ENCODE assay signal across 8 cellular contexts in genomic region chr3:53891500-53892334, GRCh38. TPM values are rescaled to one million over a fixed set of nuclear protein-coding genes. Genes with fewer than 3 reads are reported as not detected.
A peak's percentile ranks its signal among the peaks of the same experiment; 100 is the strongest.
DNase-seq lines count a peak whose midpoint lies in the region; ATAC-seq and TF ChIP-seq lines count a peak whose summit lies in the region.

Gene SELENOK (minus strand): TSS chr3:53891859.

- peak within 1 kb of the TSS; percentile 95 for H3K27ac Mint-ChIP-seq in activated naive CD8-positive, alpha-beta T cell treated with anti-CD3 and anti-CD28 coated beads, Interleukin-2, amount 50 U/mL, for 24 hours

- H3K9me3 Mint-ChIP-seq in activated naive CD8-positive, alpha-beta T cell treated with anti-CD3 and anti-CD28 coated beads, Interleukin-2, amount 50 U/mL, for 24 hours: peaks cover 10% of the 10 kb centered on the region

- H3K9me3 ChIP-seq in ovary: no peaks in the 10 kb centered on the region
- H3K9me3 ChIP-seq in thyroid gland: no peaks in the 10 kb centered on the region

- peak within 1 kb of the TSS; percentile 91 for H3K4me3 Mint-ChIP-seq in activated naive CD8-positive, alpha-beta T cell treated with anti-CD3 and anti-CD28 coated beads, Interleukin-2, amount 50 U/mL, for 24 hours

- peaks cover 3% of the 10 kb centered on the region for H3K27me3 ChIP-seq in ovary
- H3K27me3 ChIP-seq in thyroid gland: no peaks in the 10 kb centered on the region

- peak within 1 kb of the TSS; percentile 81 for H3K4me3 ChIP-seq in GM12865 (ENCODE audit: low read depth, low read length)
- H3K4me3 ChIP-seq in ovary: peak within 1 kb of the TSS; percentile 99
- H3K4me3 ChIP-seq in thyroid gland (replicated peaks in 1 of 3): peak within 1 kb of the TSS; percentile 38 to 85 (median 85)

- H3K36me3 ChIP-seq in ovary: no peaks in the 10 kb centered on the region
- H3K36me3 ChIP-seq in thyroid gland: peaks cover 0 to 2% of the 10 kb centered on the region in 2 donors

- H3K4me1 Mint-ChIP-seq in activated naive CD8-positive, alpha-beta T cell treated with anti-CD3 and anti-CD28 coated beads, Interleukin-2, amount 50 U/mL, for 24 hours: peaks cover 52% of the 10 kb centered on the region

- intact Hi-C loops in Right ventricle myocardium inferior (cut with DNase I): loop anchor here (1.0 kb wide), 1 partner anchor 9 kb away; the partner anchor contains the start of gene ACTR8
- intact Hi-C loops in ovary (cut with DNase I): no loop called here
- intact Hi-C loops in thyroid gland (cut with DNase I): no loop called here

- TF ChIP-seq EP300 in ovary (IDR thresholded peaks at IDR 0.05): no peak

- WGBS in ovary, 3 donors: 0% methylated on average over 59 to 73 of the region's 73 CpGs
- WGBS in thyroid gland, 2 donors: 1 to 2% methylated on average over 6 to 24 of the region's 73 CpGs

- TF ChIP-seq POLR2A in ovary (IDR thresholded peaks at IDR 0.05) (peak; percentile 94), thyroid gland (IDR thresholded peaks at IDR 0.05) (peak; percentile 70 to 97)

- peaks cover 5% of the 10 kb centered on the region for H3K4me1 ChIP-seq in ovary (ENCODE audit: insufficient read depth)
- peaks cover 21 to 33% of the 10 kb centered on the region in 2 donors for H3K4me1 ChIP-seq in thyroid gland

- ATAC-seq in HG02763 (IDR thresholded peaks at IDR 0.05; ENCODE audit: unreplicated experiment) (peak; percentile 97), Right ventricle myocardium inferior (peak; percentile 99)
- ATAC-seq in activated naive CD8-positive, alpha-beta T cell treated with anti-CD3 and anti-CD28 coated beads, Interleukin-2, amount 50 U/mL, for 24 hours: peak; percentile 98

- TF ChIP-seq CTCF in GM12865 (IDR thresholded peaks at IDR 0.05; ENCODE audit: insufficient read depth, low read depth, low read length, missing control alignments) (no peak), ovary (IDR thresholded peaks at IDR 0.05) (peak in 1 of 3 donors; percentile 27), thyroid gland (IDR thresholded peaks at IDR 0.05) (no peak)

- H3K27me3 Mint-ChIP-seq in activated naive CD8-positive, alpha-beta T cell treated with anti-CD3 and anti-CD28 coated beads, Interleukin-2, amount 50 U/mL, for 24 hours: peaks cover 11% of the 10 kb centered on the region

- H3K27ac ChIP-seq in ovary: peak within 1 kb of the TSS; percentile 62 to 81
- peak within 1 kb of the TSS; percentile 91 to 93 (median 91) for H3K27ac ChIP-seq in thyroid gland

- peaks cover 40% of the 10 kb centered on the region for H3K36me3 Mint-ChIP-seq in activated naive CD8-positive, alpha-beta T cell treated with anti-CD3 and anti-CD28 coated beads, Interleukin-2, amount 50 U/mL, for 24 hours (ENCODE audit: low read depth)

- DNase-seq in GM12865 (ENCODE audit: low read depth) (peak; percentile 99), NCI-H1417 treated with DMSO at 0.1 percent for 48 hours (lab: John Stamatoyannopoulos, UW) (peak; percentile 69), SW480 (ENCODE audit: low spot score) (peak; percentile 99), Right ventricle myocardium inferior (ENCODE audit: missing footprints) (peak; percentile 100), ovary (peak; percentile 98 to 99 (median 98)), thyroid gland (peak; percentile 100)
- DNase-seq in activated naive CD8-positive, alpha-beta T cell treated with anti-CD3 and anti-CD28 coated beads, Interleukin-2, amount 50 U/mL, for 24 hours: peak; percentile 95

RNA-seq across cellular contexts. Expression of gene SELENOK, which starts in this region (rescaled TPM):
- 112 TPM for total RNA-seq in Right ventricle myocardium inferior
- 10 to 100 TPM; 38.9 to 99.9 (median 56.1) TPM for total RNA-seq in ovary
- polyA plus RNA-seq in ovary: 10 to 100 TPM; 62.3 to 81.0 TPM
- total RNA-seq in thyroid gland: 100 to 1,000 TPM in 3 of 4 donors, 10 to 100 TPM in 1; 79.0 to 132 (median 124) TPM

Comparison
In these comparisons a context has a peak if more than half of its experiments do, and no peak if none do; other contexts are left out.
1. Peak in every context shown above with its lines: DNase-seq, ATAC-seq, H3K4me3 ChIP-seq and H3K27ac ChIP-seq.